In the genomic region with DNA sequence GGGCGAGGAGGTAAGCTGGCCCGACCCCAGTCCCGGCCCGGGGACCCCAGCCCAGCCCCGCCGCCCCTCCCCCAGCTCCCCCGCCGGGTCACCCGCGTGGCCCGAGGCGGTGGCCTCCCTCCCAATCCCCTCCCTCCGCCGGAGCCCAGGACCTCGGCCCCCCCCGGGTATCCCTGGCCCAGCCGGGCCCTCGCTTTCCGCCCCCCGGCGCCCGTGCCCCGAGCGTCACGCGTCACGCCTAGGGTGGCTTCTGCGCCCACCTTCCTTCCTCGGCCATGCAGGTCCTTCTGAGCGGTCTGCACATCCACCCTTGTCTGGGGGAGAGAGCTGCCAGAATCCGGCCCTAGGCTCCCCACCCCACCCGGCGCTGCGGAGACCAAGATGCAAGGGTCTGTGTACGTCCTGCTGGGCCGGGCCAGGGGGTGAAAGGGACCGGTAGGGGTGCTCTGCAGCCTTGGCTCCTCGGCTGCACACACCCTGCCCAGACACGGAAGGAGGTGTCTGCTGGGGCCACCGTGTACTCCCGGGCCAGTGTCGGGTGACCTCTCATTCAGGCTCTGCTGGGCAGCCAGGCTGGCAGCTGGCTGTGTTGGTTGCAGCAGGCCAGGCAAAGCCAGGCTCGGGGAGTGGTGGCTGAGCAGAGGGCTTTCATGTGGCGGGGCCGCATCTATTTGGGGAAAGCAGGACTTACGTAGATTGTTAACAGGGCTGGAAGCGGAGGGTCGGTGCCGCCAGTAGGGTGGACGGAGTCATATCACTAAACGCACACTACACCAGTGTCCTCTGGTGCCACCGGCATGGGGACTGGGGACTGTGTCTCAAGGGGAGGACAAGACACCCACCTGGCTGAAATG, we compare ENCODE assay signal across 8 cellular contexts. TPM values are rescaled to one million over a fixed set of nuclear protein-coding genes. Genes with fewer than 3 reads are reported as not detected.
DNase-seq lines count a peak whose midpoint lies in the region; ATAC-seq and TF ChIP-seq lines count a peak whose summit lies in the region.

No MANE protein-coding gene starts in this region.

- peak overlapping the region; percentile 81 for H3K4me2 ChIP-seq in hepatocyte

- no peak for TF ChIP-seq POLR2A in spleen (IDR thresholded peaks at IDR 0.05)

- no peaks in the 10 kb centered on the region; the same call in 1 of the 2 replicates for H3K36me3 ChIP-seq in WERI-Rb-1
- no peaks in the 10 kb centered on the region for H3K36me3 ChIP-seq in hepatocyte (replicated peaks; ENCODE audit: insufficient read depth, low read depth)
- H3K36me3 ChIP-seq in spleen = no peaks in the 10 kb centered on the region

- peak overlapping the region; percentile 81 for H3K4me3 ChIP-seq in WERI-Rb-1 (ENCODE audit: low read depth, low read length)
- no peak overlapping the region for H3K4me3 ChIP-seq in hepatocyte
- peak overlapping the region; percentile 4 to 71 (median 40) for H3K4me3 ChIP-seq in spleen

- H3K9me3 ChIP-seq in WERI-Rb-1 (ENCODE audit: severe bottlenecking) (no peaks in the 10 kb centered on the region), hepatocyte (ENCODE audit: low read depth) (no peaks in the 10 kb centered on the region), spleen (no peaks in the 10 kb centered on the region)

- no peaks in the 10 kb centered on the region for H3K9me2 ChIP-seq in hepatocyte (replicated peaks; ENCODE audit: insufficient read depth)

- H4K20me1 ChIP-seq in hepatocyte (ENCODE audit: insufficient read depth, poor library complexity, severe bottlenecking) = no peaks in the 10 kb centered on the region

- H2AFZ ChIP-seq in hepatocyte = no peak overlapping the region

- H3K27ac ChIP-seq in WERI-Rb-1 (peak overlapping the region; percentile 28; the same call in 1 of the 2 replicates), hepatocyte (no peak overlapping the region), spleen (no peak overlapping the region)

- no peaks in the 10 kb centered on the region for H3K79me2 ChIP-seq in hepatocyte

- 47% methylated on average over 22 of the region's 52 CpGs for WGBS in hepatocyte (ENCODE audit: low lambda C conversion rate, missing lambda C conversion rate)
- 20 to 42% (median 33%) methylated on average over 20 to 52 of the region's 52 CpGs for WGBS in spleen, 5 donors

- peak; percentile 36; the same call in 1 of the 2 replicates for TF ChIP-seq CTCF in WERI-Rb-1 (IDR thresholded peaks at IDR 0.05; ENCODE audit: low read depth, low read length)
- TF ChIP-seq CTCF in hepatocyte (IDR thresholded peaks at IDR 0.05; ENCODE audit: poor library complexity) = no peak
- no peak for TF ChIP-seq CTCF in spleen (IDR thresholded peaks at IDR 0.05 in 8 of 11, conservative IDR thresholded peaks at IDR 0.05 in 3 of 11)

- no peaks in the 10 kb centered on the region for H3K27me3 ChIP-seq in WERI-Rb-1 (ENCODE audit: insufficient read depth, low read depth, severe bottlenecking)
- peaks cover 51% of the 10 kb centered on the region for H3K27me3 ChIP-seq in hepatocyte
- peaks cover 2 to 82% (median 28%) of the 10 kb centered on the region in 7 donors for H3K27me3 ChIP-seq in spleen (replicated peaks in 1 of 7)

- ATAC-seq in GM21825 (IDR thresholded peaks at IDR 0.05; ENCODE audit: unreplicated experiment) (no peak), GM21576 (IDR thresholded peaks at IDR 0.05; ENCODE audit: unreplicated experiment) (no peak), GM19463 (IDR thresholded peaks at IDR 0.05; ENCODE audit: unreplicated experiment) (no peak)

- H3K4me1 ChIP-seq in hepatocyte (ENCODE audit: insufficient read depth) = peaks cover 4% of the 10 kb centered on the region
- peaks cover 10 to 41% (median 19%) of the 10 kb centered on the region in 6 donors for H3K4me1 ChIP-seq in spleen

- intact Hi-C loops in spleen (cut with DNase I; ENCODE audit: low total_unique reads) = no loop called here

- peak; percentile 17 for DNase-seq in NCI-H2171 treated with DMSO at 0.1 percent for 48 hours (lab: John Stamatoyannopoulos, UW)
- DNase-seq in NCI-H2171 (lab: John Stamatoyannopoulos, UW) = no peak
- DNase-seq in WERI-Rb-1 = peak; percentile 37
- DNase-seq in hepatocyte (ENCODE audit: low spot score) = no peak
- DNase-seq in spleen = peak; percentile 68

RNA-seq across cellular contexts. Expression of a gene that starts 0.8 kb away (rescaled TPM):
- total RNA-seq in hepatocyte = 35.6 and 36.7 TPM in 2 replicates
- polyA plus RNA-seq in hepatocyte = 22.0 and 25.8 TPM in 2 replicates
- total RNA-seq in spleen = 10 to 100 TPM; 17.8 to 25.2 (median 22.3) TPM
- polyA plus RNA-seq in spleen = 1 to 10 TPM; 5.5 to 8.9 (median 5.8) TPM

Comparison
In these comparisons a context has a peak if more than half of its experiments do, and no peak if none do; other contexts are left out.
1. DNase-seq: peak in NCI-H2171 treated with DMSO at 0.1 percent for 48 hours (single experiment), WERI-Rb-1 (single experiment) and spleen (single experiment); none in NCI-H2171 (single experiment) and hepatocyte (single experiment).